20 cellular contexts compared by ENCODE assay signal in genomic region chr15:56471440-56472069, GRCh38.
"Had no signal": no experiment of that assay in that cellular context is flagged by ENCODE, and none has a peak within 500 bp of the region (broad histone marks: within the 10 kb centered on the region; RNA-seq: fewer than 3 reads in every experiment).

No MANE protein-coding gene starts in this region.

- H3K4me3 ChIP-seq: cardiac muscle cell, SK-N-MC had no signal

- ATAC-seq: activated T-helper 17 cell treated with anti-CD3 and anti-CD28 coated beads, Interleukin-2, amount 50 U/mL, for 72 hours; T-cell had no signal

- H3K27me3 ChIP-seq: brain microvascular endothelial cell had no signal

- DNase-seq: activated B cell treated with CpG ODN at 0.5 μM for 24 hours; activated CD4-positive, alpha-beta T cell treated with anti-CD3 and anti-CD28 coated beads for 1 hour; activated CD4-positive, alpha-beta T cell treated with anti-CD3 and anti-CD28 coated beads, Interleukin-2, amount 10 ng/mL, durations not matched to agents 24 days and 14 days; activated CD4-positive, alpha-beta T cell treated with anti-CD3 and anti-CD28 coated beads, Interleukin-2, amount 50 U/mL, for 48 hours; activated gamma-delta T cell; activated naive CD4-positive, alpha-beta T cell treated with anti-CD3 and anti-CD28 coated beads, Interleukin-2, amount 10 ng/mL, durations not matched to agents 7 days and 5 days; activated naive CD8-positive, alpha-beta T cell treated with anti-CD3 and anti-CD28 coated beads for 36 hours; activated T-cell treated with anti-CD3 and anti-CD28 coated beads, Interleukin-2, amount 50 U/mL, for 48 hours; brain microvascular endothelial cell; NCI-H1105; NCI-H1436 treated with DMSO at 0.1 percent for 48 hours; NCI-H187; NCI-H2081; NCI-H510A treated with DMSO at 0.1 percent for 48 hours; NCI-H69; NK-92 treated with Interleukin-12 subunit alpha and Interleukin-12 subunit beta, amount 100 ng/mL, for 24 hours; T-cell had no signal

- H3K36me3 ChIP-seq: brain microvascular endothelial cell, cardiac muscle cell had no signal

- H3K27ac ChIP-seq: brain microvascular endothelial cell, cardiac muscle cell, SK-N-MC had no signal
